ENCODE assay signal across 8 cellular contexts in the genomic region with DNA sequence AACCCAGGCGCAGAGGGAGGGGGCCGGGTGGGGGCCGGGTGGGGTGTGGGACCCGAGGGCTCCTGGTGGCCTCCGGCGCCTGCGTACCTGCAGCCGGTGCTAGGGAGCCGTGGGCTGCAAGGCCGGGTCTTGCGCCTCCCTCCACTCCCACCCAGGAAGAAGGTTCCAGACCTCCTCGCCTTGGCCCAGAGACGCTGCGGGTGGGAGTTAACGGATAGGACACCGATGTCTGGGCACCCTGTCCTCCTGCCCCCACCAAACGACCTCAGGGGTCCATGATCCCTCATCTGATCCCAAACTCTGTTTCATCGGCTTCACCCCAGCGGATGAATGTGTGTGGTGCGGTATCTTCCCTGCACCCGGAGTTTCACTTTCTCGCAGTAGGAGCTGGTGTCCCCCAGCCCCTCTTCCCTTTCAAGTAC. TPM values are rescaled to one million over a fixed set of nuclear protein-coding genes. Genes with fewer than 3 reads are reported as not detected.
DNase-seq lines count a peak whose midpoint lies in the region; ATAC-seq, FAIRE-seq and TF ChIP-seq lines count a peak whose summit lies in the region.

No MANE protein-coding gene starts in this region.

- H2AFZ ChIP-seq in HepG2 (ENCODE audit: low read length), result no peak overlapping the region

- peaks cover 14% of the 10 kb centered on the region for H3K79me2 ChIP-seq in HepG2 (ENCODE audit: insufficient read depth, low read length)

- peak; percentile 60 for DNase-seq in AG08395 (ENCODE audit: low spot score)
- DNase-seq in ascending aorta (ENCODE audit: low spot score in 2 of 2), result no peak
- peak; percentile 24 for DNase-seq in HepG2 (ENCODE audit: low spot score)
- no peak for DNase-seq in thyroid gland
- no peak for DNase-seq in NCI-H128 (lab: John Stamatoyannopoulos, UW; ENCODE audit: unreplicated experiment)

- H4K20me1 ChIP-seq in HepG2 (ENCODE audit: insufficient read depth, low read length), result peaks cover 10% of the 10 kb centered on the region; the same call in 1 of the 2 replicates

- POLR2A ChIA-PET in HepG2 (lab: Yijun Ruan, JAX), result interaction anchor here (0.8 to 2.3 kb wide), 7 partner anchors 21 to 220 kb away, joined by 3 to 11 read pairs (median 4); no protein-coding TSS in a partner anchor

- TF ChIP-seq EP300 in HepG2 (IDR thresholded peaks at IDR 0.05; ENCODE audit: low read depth in 2 of 2, low read length in 2 of 2), result no peak
- no peak for TF ChIP-seq EP300 in HepG2 (CRISPR knock-in tag; IDR thresholded peaks at IDR 0.05; ENCODE audit: borderline replicate concordance)

- no peak overlapping the region for H3K27ac ChIP-seq in ascending aorta
- H3K27ac ChIP-seq in HepG2 (ENCODE audit: extremely low read length, insufficient read depth, low read length), result peak overlapping the region; percentile 78
- peak overlapping the region; percentile 9 to 50 (median 21) for H3K27ac ChIP-seq in thyroid gland

- H3K9me3 ChIP-seq in ascending aorta (no peaks in the 10 kb centered on the region), HepG2 (ENCODE audit: low read length) (no peaks in the 10 kb centered on the region), thyroid gland (no peaks in the 10 kb centered on the region)

- TF ChIP-seq RAD21 in HepG2 (CRISPR knock-in tag; IDR thresholded peaks at IDR 0.05), result no peak

- intact Hi-C loops in ascending aorta (cut with DNase I), result no loop called here
- intact Hi-C loops in HepG2 (cut with micrococcal nuclease; ENCODE audit: unreplicated experiment), result loop anchor here (5.0 to 10.0 kb wide), 3 partner anchors 168 to 373 kb away; partner anchors contain the start of gene STX18
- intact Hi-C loops in thyroid gland (cut with DNase I), result no loop called here

- ATAC-seq in HG02571 (IDR thresholded peaks at IDR 0.05; ENCODE audit: unreplicated experiment) (peak; percentile 6), HepG2 (peak; percentile 43), GM21528 (IDR thresholded peaks at IDR 0.05; ENCODE audit: low FRiP score, unreplicated experiment) (no peak), GM18505 (IDR thresholded peaks at IDR 0.05; ENCODE audit: unreplicated experiment) (no peak)

- no peak for FAIRE-seq in HepG2 (lab: Jason Lieb, UNC)

- no TSS peak for BruUV-seq in HepG2 (replicated peaks; lab: Mats Ljungman, UMichigan)

- H3K27me3 ChIP-seq in ascending aorta (peaks cover 12% of the 10 kb centered on the region), HepG2 (ENCODE audit: control insufficient read depth in 1 of 2, insufficient read depth in 2 of 2, low read length in 2 of 2) (no peaks in the 10 kb centered on the region; a peak in 1 of 5 replicates), thyroid gland (peaks cover 34% of the 10 kb centered on the region)

- in situ Hi-C loops in HepG2 (cut with HindIII; ENCODE audit: extremely low pct_ligation_motif_present, low pct_unique_long_range_greater_than_20kb), result no loop called here

- H3K36me3 ChIP-seq in ascending aorta (no peaks in the 10 kb centered on the region), HepG2 (replicated peaks in 1 of 2; ENCODE audit: control insufficient read depth in 1 of 2, insufficient read depth in 2 of 2, low read length in 2 of 2) (peaks cover 4 to 16% of the 10 kb centered on the region in 2 experiments; a peak in 4 of 5 replicates), thyroid gland (no peaks in the 10 kb centered on the region)

- TF ChIP-seq POLR2A in HepG2 (IDR thresholded peaks at IDR 0.05; ENCODE audit: insufficient read depth in 1 of 2, low read depth in 2 of 2, low read length in 2 of 2) (no peak), thyroid gland (IDR thresholded peaks at IDR 0.05) (no peak), GM18505 (IDR thresholded peaks at IDR 0.05; ENCODE audit: borderline replicate concordance, extremely low read depth, insufficient read depth, insufficient read length) (no peak)

- WGBS in HepG2 (ENCODE audit: low lambda C conversion rate), result 0% methylated on average over 7 of the region's 22 CpGs
- 2 to 3% methylated on average over 12 to 16 of the region's 22 CpGs for WGBS in thyroid gland, 2 donors

- peak overlapping the region; percentile 73 to 81 for H3K4me3 ChIP-seq in ascending aorta
- H3K4me3 ChIP-seq in HepG2 (replicated peaks in 1 of 3; ENCODE audit: insufficient read depth in 1 of 3, low read depth in 2 of 3, low read length in 3 of 3), result peak overlapping the region; percentile 86 to 98 (median 97)
- peak overlapping the region; percentile 45 to 58 (median 53) for H3K4me3 ChIP-seq in thyroid gland (replicated peaks in 1 of 3)

- TF ChIP-seq CTCF in ascending aorta (IDR thresholded peaks at IDR 0.05) (no peak), HepG2 (CRISPR knock-in tag; IDR thresholded peaks at IDR 0.05) (no peak), thyroid gland (IDR thresholded peaks at IDR 0.05) (no peak)

- CTCF ChIA-PET in HepG2 (lab: Yijun Ruan, JAX; ENCODE audit: low intra/inter-chr PET ratio, low total read pairs), result no interaction called here

- peak overlapping the region; percentile 93 for H3K9ac ChIP-seq in HepG2 (ENCODE audit: insufficient read depth, low read depth, low read length)

- H3K4me1 ChIP-seq in ascending aorta (peaks cover 0 to 8% of the 10 kb centered on the region in 2 donors), HepG2 (ENCODE audit: insufficient read depth, low read length) (peaks cover 13% of the 10 kb centered on the region), thyroid gland (peaks cover 13 to 29% of the 10 kb centered on the region in 2 donors)

- peak overlapping the region; percentile 89 for H3K4me2 ChIP-seq in HepG2 (ENCODE audit: low read depth, low read length)

TF ChIP-seq in HepG2, 621 proteins besides CTCF, POLR2A, EP300 and RAD21 (continues in another document):
- TF ChIP-seq ZFP91 (CRISPR knock-in tag; IDR thresholded peaks at IDR 0.05; ENCODE audit: borderline replicate concordance), result peak; percentile 40; the same call in 1 of the 2 replicates
- peak; percentile 54 for TF ChIP-seq ASH2L (IDR thresholded peaks at IDR 0.05; ENCODE audit: insufficient read length, low read depth, low read length)
- TF ChIP-seq, protein P1, sequence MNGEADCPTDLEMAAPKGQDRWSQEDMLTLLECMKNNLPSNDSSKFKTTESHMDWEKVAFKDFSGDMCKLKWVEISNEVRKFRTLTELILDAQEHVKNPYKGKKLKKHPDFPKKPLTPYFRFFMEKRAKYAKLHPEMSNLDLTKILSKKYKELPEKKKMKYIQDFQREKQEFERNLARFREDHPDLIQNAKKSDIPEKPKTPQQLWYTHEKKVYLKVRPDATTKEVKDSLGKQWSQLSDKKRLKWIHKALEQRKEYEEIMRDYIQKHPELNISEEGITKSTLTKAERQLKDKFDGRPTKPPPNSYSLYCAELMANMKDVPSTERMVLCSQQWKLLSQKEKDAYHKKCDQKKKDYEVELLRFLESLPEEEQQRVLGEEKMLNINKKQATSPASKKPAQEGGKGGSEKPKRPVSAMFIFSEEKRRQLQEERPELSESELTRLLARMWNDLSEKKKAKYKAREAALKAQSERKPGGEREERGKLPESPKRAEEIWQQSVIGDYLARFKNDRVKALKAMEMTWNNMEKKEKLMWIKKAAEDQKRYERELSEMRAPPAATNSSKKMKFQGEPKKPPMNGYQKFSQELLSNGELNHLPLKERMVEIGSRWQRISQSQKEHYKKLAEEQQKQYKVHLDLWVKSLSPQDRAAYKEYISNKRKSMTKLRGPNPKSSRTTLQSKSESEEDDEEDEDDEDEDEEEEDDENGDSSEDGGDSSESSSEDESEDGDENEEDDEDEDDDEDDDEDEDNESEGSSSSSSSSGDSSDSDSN (CRISPR knock-in tag; IDR thresholded peaks at IDR 0.05), result peak; percentile 50
- TF ChIP-seq ZNF33A (CRISPR knock-in tag; IDR thresholded peaks at IDR 0.05; ENCODE audit: borderline replicate concordance), result no peak

RNA-seq across cellular contexts. Expression of gene MSX1, which starts 0.9 kb away (rescaled TPM):
- total RNA-seq in ascending aorta (26.0 TPM), HepG2 (2016; rRNA removed; fragmentation: Illumina TruSeq; extraction: Trizol) (13.8 and 14.9 TPM in 2 replicates), thyroid gland (10 to 100 TPM in 3 of 4 donors, 1 to 10 TPM in 1; 5.0 to 20.8 (median 12.9) TPM)
- total RNA-seq in HepG2 (2016; cell fraction: cytosol; rRNA removed; fragmentation: Illumina TruSeq; extraction: Trizol; ENCODE audit: low read depth), result 6.3 and 10.9 TPM in 2 replicates
- total RNA-seq in HepG2 (2016; cell fraction: insoluble cytoplasmic fraction; rRNA removed; fragmentation: Illumina TruSeq; extraction: Trizol), result 14.0 and 15.0 TPM in 2 replicates
- 19.1 and 23.9 TPM in 2 replicates for total RNA-seq in HepG2 (2016; cell fraction: membrane; rRNA removed; fragmentation: Illumina TruSeq; extraction: Trizol)
- total RNA-seq in HepG2 (2016; cell fraction: nucleus; rRNA removed; fragmentation: Illumina TruSeq; extraction: Trizol), result 5.4 and 9.8 TPM in 2 replicates
- polyA plus RNA-seq in HepG2 (2011; rRNA removed), result 12.1 and 15.2 TPM in 2 replicates
- polyA plus RNA-seq in HepG2 (2011; cell fraction: cytosol; rRNA removed), result 8.4 and 14.6 TPM in 2 replicates
- polyA plus RNA-seq in HepG2 (2011; cell fraction: nucleus; rRNA removed), result 17.5 and 22.0 TPM in 2 replicates
- polyA plus RNA-seq in HepG2 (2012), result 8.0 and 8.9 TPM in 2 replicates
- polyA plus RNA-seq in HepG2 (2016; cell fraction: cytosol; fragmentation: Illumina TruSeq; extraction: Trizol; ENCODE audit: low read depth), result 8.3 and 12.3 TPM in 2 replicates
- polyA plus RNA-seq in HepG2 (2016; cell fraction: insoluble cytoplasmic fraction; fragmentation: Illumina TruSeq; extraction: Trizol; ENCODE audit: low read depth), result 16.8 and 17.9 TPM in 2 replicates
- polyA plus RNA-seq in HepG2 (2016; cell fraction: membrane; fragmentation: Illumina TruSeq; extraction: Trizol; ENCODE audit: low read depth), result 19.5 and 22.1 TPM in 2 replicates
- 13.8 and 15.1 TPM in 2 replicates for polyA plus RNA-seq in HepG2 (2016; cell fraction: nucleus; fragmentation: Illumina TruSeq; extraction: Trizol; ENCODE audit: insufficient read depth, low read depth)
- 0.58 and 6.7 TPM in 2 replicates for polyA minus RNA-seq in HepG2 (2011; rRNA and poly(A)+ RNA removed; ENCODE audit: low replicate concordance)
- polyA minus RNA-seq in HepG2 (2011; cell fraction: cytosol; rRNA and poly(A)+ RNA removed), result 3.3 and 5.9 TPM in 2 replicates
- polyA minus RNA-seq in HepG2 (2011; cell fraction: nucleus; rRNA and poly(A)+ RNA removed), result 3.1 and 4.0 TPM in 2 replicates

Comparison
In these comparisons a context has a peak if more than half of its experiments do, and no peak if none do; other contexts are left out.
1. DNase-seq: peak in AG08395 (single experiment) and HepG2 (single experiment); none in ascending aorta (0 of 2), thyroid gland (0 of 2) and NCI-H128 (single experiment).
2. ATAC-seq: peak in HG02571 (single experiment) and HepG2 (single experiment); none in GM21528 (single experiment) and GM18505 (single experiment).
3. H3K27ac ChIP-seq: peak in HepG2 (single experiment) and thyroid gland (3 of 3); none in ascending aorta (0 of 2).
4. Peak in every context shown above with its lines, with median percentiles within 50 percentile points of each other: H3K4me3 ChIP-seq.